ENCODE assay signal across 19 cellular contexts in the genomic region with DNA sequence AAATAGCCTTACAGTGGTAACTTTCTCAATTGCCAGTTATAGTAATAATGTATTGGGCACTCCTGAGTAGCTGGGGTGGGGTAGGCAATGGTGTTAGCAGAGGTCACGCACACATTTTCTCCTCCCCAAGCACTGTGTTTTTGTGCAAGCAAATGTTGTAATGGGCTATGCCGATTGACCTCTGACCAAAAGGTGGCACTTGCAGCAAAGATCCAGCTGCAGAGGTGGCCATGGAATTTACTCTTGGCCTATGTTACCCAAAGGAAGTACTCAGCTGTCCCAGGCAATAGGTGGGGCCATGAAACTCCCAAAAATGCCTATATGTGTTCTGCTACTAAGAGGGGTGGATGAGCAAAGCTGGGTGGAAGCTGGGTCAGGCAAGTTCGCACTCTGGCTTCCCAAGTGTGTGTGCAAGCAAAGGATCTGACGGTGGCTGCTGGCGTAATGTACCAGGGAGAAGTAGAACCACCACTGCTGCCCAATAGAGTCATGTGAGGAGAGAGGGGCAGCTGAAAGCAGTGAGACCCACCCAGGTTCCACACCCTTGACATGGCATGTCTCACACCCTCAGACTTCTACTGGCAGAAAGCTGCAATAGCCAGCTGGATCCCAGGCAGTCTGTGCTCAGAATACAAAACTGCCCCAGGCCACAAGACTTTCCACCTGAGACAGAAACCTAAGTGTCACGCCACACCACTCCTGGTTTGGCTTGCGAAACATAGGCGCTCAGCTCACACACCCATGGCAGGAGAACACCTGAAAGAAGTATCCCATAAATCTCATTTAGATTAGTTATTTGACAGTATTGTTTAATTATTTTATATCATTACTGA.
DNase-seq lines count a peak whose midpoint lies in the region; ATAC-seq and TF ChIP-seq lines count a peak whose summit lies in the region.
"Had no signal": no experiment of that assay in that cellular context is flagged by ENCODE, and none has a peak within 500 bp of the region (broad histone marks: within the 10 kb centered on the region; RNA-seq: fewer than 3 reads in every experiment).

No MANE protein-coding gene starts in this region.

- CTCF ChIA-PET in RWPE1 (lab: Yijun Ruan, JAX) = interaction anchor here (0.9 kb wide), 1 partner anchor 416 kb away, joined by 8 read pairs; no protein-coding TSS in a partner anchor
- CTCF ChIA-PET in activated CD8-positive, alpha-beta T cell treated with anti-CD3 and anti-CD28 coated beads for 36 hours (lab: Charles Lee) = no interaction called here

- POLR2A ChIA-PET in RWPE1 (lab: Yijun Ruan, JAX; ENCODE audit: low non-redundant PET) = no interaction called here
- POLR2A ChIA-PET in activated CD8-positive, alpha-beta T cell treated with anti-CD3 and anti-CD28 coated beads for 36 hours (lab: Charles Lee) = no interaction called here

- peaks cover 3% of the 10 kb centered on the region for H3K4me1 Mint-ChIP-seq in progenitor cell of endocrine pancreas (ENCODE audit: low read depth)
- no peaks in the 10 kb centered on the region for H3K4me1 Mint-ChIP-seq in activated CD8-positive, alpha-beta T cell treated with anti-CD3 and anti-CD28 coated beads for 36 hours (ENCODE audit: low read depth)
- H3K4me1 Mint-ChIP-seq: CD8-positive, alpha-beta memory T cell had no signal

- no peaks in the 10 kb centered on the region for H3K36me3 Mint-ChIP-seq in progenitor cell of endocrine pancreas (ENCODE audit: insufficient read depth)
- no peaks in the 10 kb centered on the region for H3K36me3 Mint-ChIP-seq in activated CD8-positive, alpha-beta T cell treated with anti-CD3 and anti-CD28 coated beads for 36 hours (ENCODE audit: low read depth)

- intact Hi-C loops in activated CD8-positive, alpha-beta T cell treated with anti-CD3 and anti-CD28 coated beads for 36 hours (cut with micrococcal nuclease) = no loop called here

- H3K27me3 Mint-ChIP-seq in progenitor cell of endocrine pancreas = no peaks in the 10 kb centered on the region
- peaks cover 10% of the 10 kb centered on the region for H3K27me3 Mint-ChIP-seq in activated CD8-positive, alpha-beta T cell treated with anti-CD3 and anti-CD28 coated beads for 36 hours

- TF ChIP-seq CTCF in RWPE1 (conservative IDR thresholded peaks at IDR 0.05; ENCODE audit: low read depth) (no peak), foreskin keratinocyte (conservative IDR thresholded peaks at IDR 0.05) (no peak), progenitor cell of endocrine pancreas (IDR thresholded peaks at IDR 0.05; ENCODE audit: unreplicated experiment) (no peak)
- TF ChIP-seq CTCF in activated CD8-positive, alpha-beta T cell treated with anti-CD3 and anti-CD28 coated beads for 36 hours (IDR thresholded peaks at IDR 0.05) = no peak

- peaks cover 4% of the 10 kb centered on the region for H3K9me3 Mint-ChIP-seq in progenitor cell of endocrine pancreas (ENCODE audit: low read depth)
- no peaks in the 10 kb centered on the region for H3K9me3 Mint-ChIP-seq in activated CD8-positive, alpha-beta T cell treated with anti-CD3 and anti-CD28 coated beads for 36 hours

- ATAC-seq in GM18498 (IDR thresholded peaks at IDR 0.05; ENCODE audit: unreplicated experiment) (peak; percentile 54), foreskin keratinocyte (peak; percentile 49), GM18502 (IDR thresholded peaks at IDR 0.05; ENCODE audit: poor library complexity, unreplicated experiment) (no peak)
- no peak for ATAC-seq in activated CD8-positive, alpha-beta T cell treated with anti-CD3 and anti-CD28 coated beads for 36 hours
- ATAC-seq: HCT116, PC-3 had no signal

- H3K27ac ChIP-seq in RWPE1 (peak overlapping the region; percentile 18; the same call in 1 of the 2 replicates), foreskin keratinocyte (no peak overlapping the region)
- H3K27ac ChIP-seq: C4-2B had no signal

- peaks cover 2% of the 10 kb centered on the region for H3K4me1 ChIP-seq in foreskin keratinocyte

- H3K4me3 Mint-ChIP-seq in progenitor cell of endocrine pancreas (ENCODE audit: low read depth) = no peak overlapping the region
- no peak overlapping the region for H3K4me3 Mint-ChIP-seq in activated CD8-positive, alpha-beta T cell treated with anti-CD3 and anti-CD28 coated beads for 36 hours
- H3K4me3 Mint-ChIP-seq: CD8-positive, alpha-beta memory T cell had no signal

- peak overlapping the region; percentile 36 for H3K27ac Mint-ChIP-seq in progenitor cell of endocrine pancreas
- no peak overlapping the region for H3K27ac Mint-ChIP-seq in activated CD8-positive, alpha-beta T cell treated with anti-CD3 and anti-CD28 coated beads for 36 hours
- H3K27ac Mint-ChIP-seq: CD8-positive, alpha-beta memory T cell had no signal

- DNase-seq in RWPE1 (ENCODE audit: low spot score) = no peak
- DNase-seq in foreskin keratinocyte = peak in 1 of 2 donors; percentile 63
- no peak for DNase-seq in progenitor cell of endocrine pancreas (ENCODE audit: low spot score, unreplicated experiment)
- DNase-seq in activated CD8-positive, alpha-beta T cell treated with anti-CD3 and anti-CD28 coated beads for 36 hours = no peak
- DNase-seq in iPS-NIHi11 (ENCODE audit: low spot score) = no peak
- DNase-seq in SIG-M5 treated with dmso at 0.1 percent for 504 hours (lab: John Stamatoyannopoulos, UW; ENCODE audit: unreplicated experiment) = no peak
- DNase-seq: CD8-positive, alpha-beta memory T cell; IMR-90; MV-4-11; NCI-H1105 treated with DMSO at 0.1 percent for 48 hours; NCI-H2081; NCI-H446; NCI-H526; PC-3; SHP77 had no signal

- H3K27me3 ChIP-seq in foreskin keratinocyte = no peaks in the 10 kb centered on the region

Comparison
In these comparisons a context has a peak if more than half of its experiments do, and no peak if none do; other contexts are left out.
1. ATAC-seq: peak in GM18498 (single experiment) and foreskin keratinocyte (single experiment); none in activated CD8-positive, alpha-beta T cell treated with anti-CD3 and anti-CD28 coated beads for 36 hours (single experiment) and GM18502 (single experiment).